Comparison of ENCODE assay signal across 28 cellular contexts in the genomic region with DNA sequence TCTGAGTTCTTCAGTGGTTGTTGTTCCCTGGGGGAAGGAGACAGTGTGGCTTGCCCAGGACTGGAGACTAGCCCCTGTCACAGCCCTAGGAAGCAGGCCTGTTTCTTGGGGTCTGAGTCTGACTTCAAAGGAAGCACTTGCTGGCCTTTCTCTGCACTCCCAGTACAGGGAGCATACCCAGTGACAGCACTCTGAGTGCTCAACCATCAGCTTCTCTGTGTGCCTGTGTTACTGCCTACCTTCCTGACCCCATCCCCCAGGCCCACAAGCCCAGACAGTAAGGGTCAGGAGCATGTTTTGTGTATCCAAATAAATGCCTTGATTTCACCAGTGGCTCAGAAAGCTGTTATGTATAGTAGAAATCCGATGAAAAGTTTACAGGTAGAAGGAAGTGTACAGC. TPM values are rescaled to one million over a fixed set of nuclear protein-coding genes. Genes with fewer than 3 reads are reported as not detected.
A peak's percentile ranks its signal among the peaks of the same experiment; 100 is the strongest.
DNase-seq lines count a peak whose midpoint lies in the region; ATAC-seq and TF ChIP-seq lines count a peak whose summit lies in the region.
"Had no signal": no experiment of that assay in that cellular context is flagged by ENCODE, and none has a peak within 500 bp of the region (broad histone marks: within the 10 kb centered on the region; RNA-seq: fewer than 3 reads in every experiment).

No MANE protein-coding gene starts in this region.

- peaks cover 65% of the 10 kb centered on the region for H3K36me3 Mint-ChIP-seq in activated CD8-positive, alpha-beta memory T cell treated with anti-CD3 and anti-CD28 coated beads, Interleukin-2, amount 10 ng/mL, durations not matched to agents 7 days and 5 days
- H3K36me3 Mint-ChIP-seq in osteocyte (ENCODE audit: unreplicated experiment): peaks cover 58% of the 10 kb centered on the region

- H3K36me3 ChIP-seq in HEK293 (ENCODE audit: control insufficient read depth in 2 of 2, insufficient read depth in 1 of 2, low read length in 2 of 2): peaks cover 0 to 11% of the 10 kb centered on the region in 2 experiments; a peak in 2 of 3 replicates
- peaks cover 36% of the 10 kb centered on the region for H3K36me3 ChIP-seq in effector memory CD4-positive, alpha-beta T cell (ENCODE audit: control insufficient read depth, insufficient read depth, low read length)

- no peaks in the 10 kb centered on the region for H3K27me3 ChIP-seq in effector memory CD4-positive, alpha-beta T cell (replicated peaks; ENCODE audit: control insufficient read depth, insufficient read depth, low read length, poor library complexity, severe bottlenecking)
- H3K27me3 ChIP-seq: left lung, SJCRH30, upper lobe of right lung had no signal

- H3K27ac ChIP-seq in HEK293 (ENCODE audit: extremely low read depth, low read depth, low read length): no peak overlapping the region
- H3K27ac ChIP-seq in effector memory CD4-positive, alpha-beta T cell (ENCODE audit: insufficient read depth, low read length, poor library complexity, severe bottlenecking): peak overlapping the region; percentile 33
- H3K27ac ChIP-seq: epithelial cell of prostate, SJCRH30, upper lobe of right lung, VCaP had no signal

- H3K4me1 ChIP-seq in HEK293 (ENCODE audit: control insufficient read depth, insufficient read depth, low read length): no peaks in the 10 kb centered on the region
- H3K4me1 ChIP-seq in effector memory CD4-positive, alpha-beta T cell (ENCODE audit: control insufficient read depth, insufficient read depth, low read length, poor library complexity, severe bottlenecking): no peaks in the 10 kb centered on the region
- H3K4me1 ChIP-seq: left lung, SJCRH30, upper lobe of right lung had no signal

- CTCF ChIA-PET in activated CD8-positive, alpha-beta memory T cell treated with anti-CD3 and anti-CD28 coated beads, Interleukin-2, amount 10 ng/mL, durations not matched to agents 7 days and 5 days (lab: Charles Lee): interaction anchor here (0.8 kb wide), 1 partner anchor 21 kb away, joined by 3 read pairs; no protein-coding TSS in a partner anchor
- CTCF ChIA-PET in HEK293 (lab: Yijun Ruan, JAX): no interaction called here

- no peaks in the 10 kb centered on the region for H3K9me3 ChIP-seq in HEK293 (ENCODE audit: control insufficient read depth, insufficient read depth, low read depth, low read length)
- no peaks in the 10 kb centered on the region for H3K9me3 ChIP-seq in effector memory CD4-positive, alpha-beta T cell (ENCODE audit: control insufficient read depth, low read length)
- H3K9me3 ChIP-seq: SJCRH30, upper lobe of right lung had no signal

- H3K4me3 Mint-ChIP-seq in activated CD8-positive, alpha-beta memory T cell treated with anti-CD3 and anti-CD28 coated beads, Interleukin-2, amount 10 ng/mL, durations not matched to agents 7 days and 5 days: no peak overlapping the region
- no peak overlapping the region for H3K4me3 Mint-ChIP-seq in osteocyte (ENCODE audit: unreplicated experiment)
- H3K4me3 Mint-ChIP-seq: activated naive CD4-positive, alpha-beta T cell treated with anti-CD3 and anti-CD28 coated beads, Interleukin-2, amount 50 U/mL, for 24 hours; activated T-helper 17 cell treated with anti-CD3 and anti-CD28 coated beads, Interleukin-2, amount 50 U/mL, for 72 hours; CD4-positive, CD25-positive, alpha-beta regulatory T cell; HFFc6; immature natural killer cell; stimulated activated naive B cell treated with anti-CD40 and anti-IgM and Interleukin-4, amounts not matched to agents 10 μg/mL and 1 μg/mL and 100 μg/mL, for 72 hours had no signal

- no peak for ATAC-seq in activated CD8-positive, alpha-beta memory T cell treated with anti-CD3 and anti-CD28 coated beads, Interleukin-2, amount 10 ng/mL, durations not matched to agents 7 days and 5 days
- ATAC-seq in GM19463 (IDR thresholded peaks at IDR 0.05; ENCODE audit: unreplicated experiment): no peak
- ATAC-seq: activated T-helper 17 cell treated with anti-CD3 and anti-CD28 coated beads, Interleukin-2, amount 50 U/mL, for 72 hours; stimulated activated naive B cell treated with anti-CD40 and anti-IgM and Interleukin-4, amounts not matched to agents 10 μg/mL and 1 μg/mL and 100 μg/mL, for 72 hours had no signal

- peaks cover under 1% of the 10 kb centered on the region for H3K9me3 Mint-ChIP-seq in activated CD8-positive, alpha-beta memory T cell treated with anti-CD3 and anti-CD28 coated beads, Interleukin-2, amount 10 ng/mL, durations not matched to agents 7 days and 5 days (ENCODE audit: low read depth)
- H3K9me3 Mint-ChIP-seq in osteocyte (ENCODE audit: unreplicated experiment): peaks cover 9% of the 10 kb centered on the region
- H3K9me3 Mint-ChIP-seq: activated T-helper 17 cell treated with anti-CD3 and anti-CD28 coated beads, Interleukin-2, amount 50 U/mL, for 72 hours; HFFc6; immature natural killer cell had no signal

- DNase-seq in activated CD8-positive, alpha-beta memory T cell treated with anti-CD3 and anti-CD28 coated beads, Interleukin-2, amount 10 ng/mL, durations not matched to agents 7 days and 5 days: no peak
- no peak for DNase-seq in activated CD8-positive, alpha-beta memory T cell treated with anti-CD3 and anti-CD28 coated beads, Interleukin-2, amount 50 U/mL, for 4 hours
- no peak for DNase-seq in effector memory CD4-positive, alpha-beta T cell
- DNase-seq in osteocyte (ENCODE audit: extremely low spot score, unreplicated experiment) (no peak), NCI-H2171 (lab: John Stamatoyannopoulos, UW) (no peak), pons (ENCODE audit: low spot score) (no peak)
- DNase-seq: activated CD4-positive, alpha-beta T cell treated with anti-CD3 and anti-CD28 coated beads, Interleukin-2, amount 50 U/mL, for 1 hour; amygdala; CD4-positive, CD25-positive, alpha-beta regulatory T cell; DND-41; GOT3; HFFc6; immature natural killer cell; left lung; NCI-H1436 treated with DMSO at 0.1 percent for 48 hours; NCI-H2107; NCI-H748 treated with DMSO at 0.1 percent for 48 hours; nucleus accumbens; SJCRH30; stimulated activated naive B cell treated with anti-CD40 and anti-IgM and Interleukin-4, amounts not matched to agents 10 μg/mL and 1 μg/mL and 100 μg/mL, for 72 hours; T1000; upper lobe of right lung had no signal

- peak overlapping the region; percentile 8 for H3K27ac Mint-ChIP-seq in activated CD8-positive, alpha-beta memory T cell treated with anti-CD3 and anti-CD28 coated beads, Interleukin-2, amount 10 ng/mL, durations not matched to agents 7 days and 5 days
- peak overlapping the region; percentile 27 for H3K27ac Mint-ChIP-seq in osteocyte (ENCODE audit: unreplicated experiment)
- H3K27ac Mint-ChIP-seq: activated naive CD4-positive, alpha-beta T cell treated with anti-CD3 and anti-CD28 coated beads, Interleukin-2, amount 50 U/mL, for 24 hours; HFFc6; stimulated activated naive B cell treated with anti-CD40 and anti-IgM and Interleukin-4, amounts not matched to agents 10 μg/mL and 1 μg/mL and 100 μg/mL, for 72 hours had no signal

- H3K4me1 Mint-ChIP-seq in activated CD8-positive, alpha-beta memory T cell treated with anti-CD3 and anti-CD28 coated beads, Interleukin-2, amount 10 ng/mL, durations not matched to agents 7 days and 5 days: peaks cover 6% of the 10 kb centered on the region
- no peaks in the 10 kb centered on the region for H3K4me1 Mint-ChIP-seq in osteocyte (ENCODE audit: unreplicated experiment)
- H3K4me1 Mint-ChIP-seq: immature natural killer cell had no signal

- TF ChIP-seq CTCF in HEK293 (tag by site-specific recombination; IDR thresholded peaks at IDR 0.05) (no peak), osteocyte (IDR thresholded peaks at IDR 0.05) (no peak)

- H3K4me3 ChIP-seq in HEK293 (ENCODE audit: low read depth, low read length): no peak overlapping the region
- no peak overlapping the region for H3K4me3 ChIP-seq in effector memory CD4-positive, alpha-beta T cell (ENCODE audit: insufficient read depth, low read depth, low read length, poor library complexity, severe bottlenecking)
- H3K4me3 ChIP-seq: left lung, SJCRH30, upper lobe of right lung had no signal

- POLR2A ChIA-PET in HEK293 (lab: Yijun Ruan, JAX): no interaction called here

- H3K27me3 Mint-ChIP-seq in activated CD8-positive, alpha-beta memory T cell treated with anti-CD3 and anti-CD28 coated beads, Interleukin-2, amount 10 ng/mL, durations not matched to agents 7 days and 5 days: no peaks in the 10 kb centered on the region
- H3K27me3 Mint-ChIP-seq in osteocyte (ENCODE audit: unreplicated experiment): no peaks in the 10 kb centered on the region
- H3K27me3 Mint-ChIP-seq: activated naive CD4-positive, alpha-beta T cell treated with anti-CD3 and anti-CD28 coated beads, Interleukin-2, amount 50 U/mL, for 24 hours; activated T-helper 17 cell treated with anti-CD3 and anti-CD28 coated beads, Interleukin-2, amount 50 U/mL, for 72 hours; CD4-positive, CD25-positive, alpha-beta regulatory T cell; stimulated activated naive B cell treated with anti-CD40 and anti-IgM and Interleukin-4, amounts not matched to agents 10 μg/mL and 1 μg/mL and 100 μg/mL, for 72 hours had no signal

TF ChIP-seq in HEK293, 187 proteins besides CTCF, POLR2A, EP300 and RAD21:
- TF ChIP-seq GLIS1 (tag by site-specific recombination; IDR thresholded peaks at IDR 0.05) (no peak), ZNF354C (tag by site-specific recombination; IDR thresholded peaks at IDR 0.05; ENCODE audit: borderline replicate concordance, low read depth) (no peak), ZBTB17 (tag by site-specific recombination; IDR thresholded peaks at IDR 0.05) (peak; percentile 58; the same call in 1 of the 2 replicates), PRDM4 (tag by site-specific recombination; IDR thresholded peaks at IDR 0.05) (no peak), ZNF548 (tag by site-specific recombination; IDR thresholded peaks at IDR 0.05) (no peak), ZNF830 (tag by site-specific recombination; IDR thresholded peaks at IDR 0.05; ENCODE audit: low read depth) (no peak)
TF ChIP-seq in HEK293: peak in this region for 1.

RNA-seq across cellular contexts. Expression of gene OGDH, which starts 48.9 kb away (rescaled TPM):
- 100 to 1,000 TPM; 134 to 136 TPM for total RNA-seq in activated CD8-positive, alpha-beta memory T cell treated with anti-CD3 and anti-CD28 coated beads, Interleukin-2, amount 10 ng/mL, durations not matched to agents 7 days and 5 days
- 68.0 and 69.3 TPM in 2 replicates for total RNA-seq in osteocyte
